33 cellular contexts compared by ENCODE assay signal in the genomic region with DNA sequence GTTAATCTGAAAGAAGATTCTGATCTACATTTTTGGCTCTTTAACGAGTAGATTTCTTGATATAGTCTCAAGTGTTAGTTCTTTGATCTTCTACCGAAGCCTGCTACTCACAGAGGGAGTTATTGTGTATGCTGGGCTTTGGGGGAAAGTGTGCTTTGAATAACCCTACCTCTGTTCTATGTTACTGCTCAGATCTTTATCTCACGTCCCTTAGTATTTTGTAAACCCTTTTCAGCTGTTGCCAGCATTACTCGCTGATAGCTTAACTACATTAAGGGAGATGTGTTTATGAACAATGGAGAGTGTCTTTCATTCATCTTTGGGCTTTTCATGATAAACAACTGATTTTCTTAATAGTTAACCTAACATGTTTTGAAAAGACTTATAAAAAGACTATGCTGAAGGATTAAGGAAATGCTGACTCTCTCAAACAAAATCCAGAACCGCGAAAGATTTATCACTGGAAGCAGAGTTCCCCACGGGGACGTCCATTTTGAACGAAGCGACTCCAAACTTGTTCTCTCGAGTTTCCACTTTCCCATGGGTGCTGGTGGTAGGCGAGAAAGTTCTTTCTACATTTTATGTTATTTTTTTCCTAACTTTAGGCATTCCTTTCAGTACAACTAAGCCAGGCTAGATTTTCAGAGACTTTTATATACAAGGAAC. TPM values are rescaled to one million over a fixed set of nuclear protein-coding genes. Genes with fewer than 3 reads are reported as not detected.
DNase-seq lines count a peak whose midpoint lies in the region; ATAC-seq, FAIRE-seq and TF ChIP-seq lines count a peak whose summit lies in the region.
"Had no signal": no experiment of that assay in that cellular context is flagged by ENCODE, and none has a peak within 500 bp of the region (broad histone marks: within the 10 kb centered on the region; RNA-seq: fewer than 3 reads in every experiment).

No MANE protein-coding gene starts in this region.

- TF ChIP-seq RAD21 in A549 (conservative IDR thresholded peaks at IDR 0.05 in 1 of 2, IDR thresholded peaks at IDR 0.05 in 1 of 2): no peak
- no peak for TF ChIP-seq RAD21 in liver (IDR thresholded peaks at IDR 0.05)

- TF ChIP-seq POLR2A in A549 (IDR thresholded peaks at IDR 0.05; ENCODE audit: low read length): no peak

- H3K36me3 ChIP-seq in HAP-1 (replicated peaks) (no peaks in the 10 kb centered on the region), liver (ENCODE audit: control insufficient read depth in 4 of 4, insufficient read depth in 3 of 4, low read depth in 1 of 4, low read length in 3 of 4) (no peaks in the 10 kb centered on the region)
- H3K36me3 ChIP-seq: ascending aorta, heart left ventricle, thoracic aorta, uterus had no signal

- in situ Hi-C loops in HAP-1 (cut with MboI; ENCODE audit: low sequenced_read_pairs): no loop called here

- POLR2A ChIA-PET in A549 (lab: Yijun Ruan, JAX): no interaction called here

- TF ChIP-seq CTCF in A549 (IDR thresholded peaks at IDR 0.05) (no peak), liver (IDR thresholded peaks at IDR 0.05; ENCODE audit: low read depth, low read length, missing input control) (no peak)

- H3K4me1 ChIP-seq in A549 (peaks cover 87% of the 10 kb centered on the region), HAP-1 (peaks cover 7% of the 10 kb centered on the region; the same call in 1 of the 2 replicates), liver (ENCODE audit: control insufficient read depth in 4 of 4, insufficient read depth in 4 of 4, low read length in 3 of 4) (peaks cover 7 to 51% (median 28%) of the 10 kb centered on the region in 4 donors)
- H3K4me1 ChIP-seq: heart left ventricle, uterus had no signal

- H3K4me2 ChIP-seq in A549: peak overlapping the region; percentile 89

- no peak for DNase-seq in A549 (ENCODE audit: low read depth in 1 of 2, low spot score in 1 of 2)
- peak; percentile 30 to 85 for DNase-seq in HAP-1 (ENCODE audit: low spot score in 2 of 2)
- peak; percentile 17 for DNase-seq in amniotic epithelial cell (ENCODE audit: low read depth)
- no peak for DNase-seq in hippocampal formation (lab: John Stamatoyannopoulos, UW)
- DNase-seq in OCI-M1 (lab: John Stamatoyannopoulos, UW): no peak
- DNase-seq: 8988T; activated B cell treated with CpG ODN at 0.5 μM for 24 hours; activated gamma-delta T cell treated with Interleukin-2 at 50 U/mL for 16 hours; activated naive CD8-positive, alpha-beta T cell treated with anti-CD3 and anti-CD28 coated beads, Interleukin-2, amount 10 ng/mL, durations not matched to agents 7 days and 5 days; activated T-cell treated with anti-CD3 and anti-CD28 coated beads, Interleukin-2, amount 50 U/mL, for 4 hours; EL; endodermal cell; foreskin melanocyte; heart left ventricle; MV-4-11; NCI-H1436; NCI-H2081 treated with DMSO at 0.1 percent for 48 hours; NCI-H2227 treated with DMSO at 0.1 percent for 48 hours; SHP77 treated with DMSO at 0.1 percent for 48 hours; stimulated activated CD4-positive, alpha-beta T cell treated with anti-CD3 and anti-CD28 coated beads, Interleukin-2, amount 100 ng/mL, for 24 hours; stimulated activated naive CD8-positive, alpha-beta T cell treated with anti-CD3 and anti-CD28 coated beads, Interleukin-15, Interleukin-2, amounts not matched to agents 100 U/mL and 50 U/mL, for 24 hours; uterus had no signal

- FAIRE-seq in A549 (lab: Jason Lieb, UNC): peak; percentile 99
- FAIRE-seq: GM12878 had no signal

- TF ChIP-seq EP300 in A549 (IDR thresholded peaks at IDR 0.05): no peak

- H3K4me3 ChIP-seq in A549: 0 out of 3 replicates have a peak overlapping the region, but pooled peaks have one; percentile 4
- peak overlapping the region; percentile 5; the same call in 1 of the 2 replicates for H3K4me3 ChIP-seq in HAP-1
- no peak overlapping the region for H3K4me3 ChIP-seq in liver (ENCODE audit: low read depth in 1 of 3, low read length in 3 of 3)
- H3K4me3 ChIP-seq: ascending aorta, GM12878, heart left ventricle, lung, thoracic aorta, uterus had no signal

- CTCF ChIA-PET in A549 (lab: Yijun Ruan, JAX): no interaction called here

- H3K9ac ChIP-seq in liver (ENCODE audit: low read depth in 1 of 2, low read length in 2 of 2): no peak overlapping the region

- H3K27ac ChIP-seq in A549 (peak overlapping the region; percentile 96 to 98), liver (ENCODE audit: low read depth in 1 of 2, low read length in 2 of 2) (no peak overlapping the region)
- H3K27ac ChIP-seq: ascending aorta, heart left ventricle, thoracic aorta, uterus had no signal

- WGBS in A549 (ENCODE audit: missing lambda C conversion rate): 26% methylated on average over 12 of the region's 12 CpGs
- 85% methylated on average over 12 of the region's 12 CpGs for WGBS in liver

- no peaks in the 10 kb centered on the region for H3K9me3 ChIP-seq in A549
- no peaks in the 10 kb centered on the region for H3K9me3 ChIP-seq in HAP-1
- no peaks in the 10 kb centered on the region for H3K9me3 ChIP-seq in liver (ENCODE audit: control insufficient read depth in 4 of 4, low read length in 3 of 4)
- H3K9me3 ChIP-seq: ascending aorta, heart left ventricle, thoracic aorta, uterus had no signal

- ATAC-seq in A549 (no peak), GM21423 (IDR thresholded peaks at IDR 0.05; ENCODE audit: unreplicated experiment) (no peak), GM18519 (IDR thresholded peaks at IDR 0.05; ENCODE audit: low FRiP score, unreplicated experiment) (no peak)
- ATAC-seq: activated T-cell treated with anti-CD3 and anti-CD28 coated beads, Interleukin-2, amount 50 U/mL, for 4 hours; esophagus mucosa; GM12878; HCT116; heart left ventricle; natural killer cell treated with Interleukin-12 subunit alpha and Interleukin-12 subunit beta and Interleukin-15 and Interleukin-18, amount 100 ng/mL, for 72 hours; stimulated activated naive CD8-positive, alpha-beta T cell treated with anti-CD3 and anti-CD28 coated beads, Interleukin-15, Interleukin-2, amounts not matched to agents 100 U/mL and 50 U/mL, for 24 hours had no signal

- H3K27me3 ChIP-seq in HAP-1 (ENCODE audit: low read depth) (no peaks in the 10 kb centered on the region; the same call in 1 of the 2 replicates), liver (ENCODE audit: control insufficient read depth in 4 of 4, insufficient read depth in 4 of 4, low read length in 3 of 4) (no peaks in the 10 kb centered on the region)
- H3K27me3 ChIP-seq: ascending aorta, heart left ventricle, uterus had no signal

TF ChIP-seq in A549, 52 proteins besides CTCF, POLR2A, EP300 and RAD21 (continues in another document):
- TF ChIP-seq HEYL (CRISPR knock-in tag; IDR thresholded peaks at IDR 0.05): 0 out of 2 replicates have a peak, but pooled peaks have one; percentile 26
- no peak for TF ChIP-seq KDM5A (IDR thresholded peaks at IDR 0.05)

TF ChIP-seq in liver, 16 proteins besides CTCF, POLR2A, EP300 and RAD21:
- TF ChIP-seq HNF4G (IDR thresholded peaks at IDR 0.05) (no peak), FOXA2 (IDR thresholded peaks at IDR 0.05) (no peak), FOXA1 (IDR thresholded peaks at IDR 0.05) (no peak), YY1 (IDR thresholded peaks at IDR 0.05) (peak; percentile 17), GABPA (IDR thresholded peaks at IDR 0.05 in 1 of 2, conservative IDR thresholded peaks at IDR 0.05 in 1 of 2) (no peak)
- TF ChIP-seq, protein P1, sequence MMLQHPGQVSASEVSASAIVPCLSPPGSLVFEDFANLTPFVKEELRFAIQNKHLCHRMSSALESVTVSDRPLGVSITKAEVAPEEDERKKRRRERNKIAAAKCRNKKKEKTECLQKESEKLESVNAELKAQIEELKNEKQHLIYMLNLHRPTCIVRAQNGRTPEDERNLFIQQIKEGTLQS (IDR thresholded peaks at IDR 0.05): no peak
- TF ChIP-seq, protein P2, sequence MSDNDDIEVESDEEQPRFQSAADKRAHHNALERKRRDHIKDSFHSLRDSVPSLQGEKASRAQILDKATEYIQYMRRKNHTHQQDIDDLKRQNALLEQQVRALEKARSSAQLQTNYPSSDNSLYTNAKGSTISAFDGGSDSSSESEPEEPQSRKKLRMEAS (IDR thresholded peaks at IDR 0.05): no peak

RNA-seq across cellular contexts. Expression of gene ALDH1A1, which starts 27.9 kb away (rescaled TPM):
- 6,119 and 8,617 TPM in 2 replicates for polyA plus RNA-seq in A549 (2011; rRNA removed)
- 2,623 and 3,095 TPM in 2 replicates for polyA plus RNA-seq in A549 (2012; cell fraction: cytosol; rRNA removed)
- polyA plus RNA-seq in A549 (2012; cell fraction: nucleus; rRNA removed): 1,463 and 2,252 TPM in 2 replicates
- 9,362 to 9,987 TPM (median 9,373 TPM) in 3 replicates for polyA plus RNA-seq in A549 (2017; fragmentation: RNase III; extraction: RNeasy Plus Mini Kit Qiagen cat#74134 plus additional on column Dnase treatment)
- polyA minus RNA-seq in A549 (2011; rRNA and poly(A)+ RNA removed): 2,553 and 2,631 TPM in 2 replicates
- total RNA-seq in liver: 100 to 1,000 TPM; 178 to 208 TPM
- polyA plus RNA-seq in liver: 100 to 1,000 TPM; 118 to 433 TPM
- total RNA-seq: activated B cell treated with CpG ODN at 0.5 μM for 24 hours; natural killer cell treated with Interleukin-12 subunit alpha and Interleukin-12 subunit beta and Interleukin-15 and Interleukin-18, amount 100 ng/mL, for 72 hours; osteocyte had no signal

Comparison
In these comparisons a context has a peak if more than half of its experiments do, and no peak if none do; other contexts are left out.
1. DNase-seq: peak in HAP-1 (2 of 2) and amniotic epithelial cell (single experiment); none in A549 (0 of 2), hippocampal formation (0 of 2) and OCI-M1 (single experiment).
2. H3K27ac ChIP-seq: peak in A549 (2 of 2); none in liver (0 of 2).
3. H3K4me3 ChIP-seq: peak in A549 (single experiment) and HAP-1 (single experiment); none in liver (0 of 3).